8 cellular contexts compared by ENCODE assay signal in the genomic region with DNA sequence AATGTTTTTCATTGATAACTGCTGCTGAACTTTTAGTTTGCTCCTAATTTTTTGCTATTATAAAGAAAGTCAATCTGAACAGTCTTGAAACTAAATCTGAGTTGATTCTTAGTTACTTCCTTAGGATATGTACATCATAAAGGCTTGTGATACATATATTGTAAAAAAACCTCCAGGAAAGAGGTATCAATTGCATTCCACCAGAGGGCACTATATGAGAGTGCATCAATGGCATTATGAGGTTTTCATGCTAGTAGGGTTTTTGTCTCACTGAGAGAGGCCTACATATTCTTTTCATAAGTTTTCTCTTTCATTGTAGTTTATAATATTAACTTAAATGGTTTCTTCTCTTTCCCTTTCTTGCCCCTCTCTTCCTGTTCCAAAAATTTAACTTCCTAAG. TPM values are rescaled to one million over a fixed set of nuclear protein-coding genes. Genes with fewer than 3 reads are reported as not detected.
DNase-seq lines count a peak whose midpoint lies in the region; ATAC-seq and TF ChIP-seq lines count a peak whose summit lies in the region.

No MANE protein-coding gene starts in this region.

- H3K4me3 Mint-ChIP-seq in activated CD8-positive, alpha-beta T cell treated with anti-CD3 and anti-CD28 coated beads, Interleukin-2, amount 10 ng/mL, durations not matched to agents 7 days and 5 days = no peak overlapping the region

- peak; percentile 2 to 59 for DNase-seq in NCI-H526 (lab: John Stamatoyannopoulos, UW)
- no peak for DNase-seq in NCI-H526 treated with DMSO at 0.1 percent for 48 hours (lab: John Stamatoyannopoulos, UW)
- peak; percentile 62 for DNase-seq in KBM-7
- DNase-seq in activated CD8-positive, alpha-beta T cell treated with anti-CD3 and anti-CD28 coated beads, Interleukin-2, amount 10 ng/mL, durations not matched to agents 7 days and 5 days = peak; percentile 26
- DNase-seq in lower lobe of right lung = no peak
- no peak for DNase-seq in NCI-H1092 treated with DMSO at 0.1 percent for 48 hours (lab: John Stamatoyannopoulos, UW)

- in situ Hi-C loops in KBM-7 (cut with MboI; ENCODE audit: low pct_unique_long_range_greater_than_20kb, low sequenced_read_pairs) = no loop called here

- POLR2A ChIA-PET in activated CD8-positive, alpha-beta T cell treated with anti-CD3 and anti-CD28 coated beads, Interleukin-2, amount 10 ng/mL, durations not matched to agents 7 days and 5 days (lab: Charles Lee) = no interaction called here

- TF ChIP-seq CTCF in lower lobe of right lung (IDR thresholded peaks at IDR 0.05) = peak; percentile 44

- intact Hi-C loops in lower lobe of right lung (cut with DNase I) = no loop called here

- no peak overlapping the region for H3K27ac ChIP-seq in lower lobe of right lung

- peak; percentile 67 for ATAC-seq in activated CD8-positive, alpha-beta T cell treated with anti-CD3 and anti-CD28 coated beads, Interleukin-2, amount 10 ng/mL, durations not matched to agents 7 days and 5 days
- ATAC-seq in lower lobe of right lung (no peak), HG03469 (IDR thresholded peaks at IDR 0.05; ENCODE audit: unreplicated experiment) (no peak), GM19324 (IDR thresholded peaks at IDR 0.05; ENCODE audit: low FRiP score, unreplicated experiment) (no peak)

- H3K27ac Mint-ChIP-seq in activated CD8-positive, alpha-beta T cell treated with anti-CD3 and anti-CD28 coated beads, Interleukin-2, amount 10 ng/mL, durations not matched to agents 7 days and 5 days = no peak overlapping the region

- no peaks in the 10 kb centered on the region for H3K4me1 ChIP-seq in lower lobe of right lung

- no peaks in the 10 kb centered on the region for H3K9me3 Mint-ChIP-seq in activated CD8-positive, alpha-beta T cell treated with anti-CD3 and anti-CD28 coated beads, Interleukin-2, amount 10 ng/mL, durations not matched to agents 7 days and 5 days (ENCODE audit: insufficient read depth)

- H3K36me3 ChIP-seq in lower lobe of right lung = peaks cover 44% of the 10 kb centered on the region

- no peaks in the 10 kb centered on the region for H3K27me3 ChIP-seq in lower lobe of right lung (ENCODE audit: low read depth)

- peaks cover 42% of the 10 kb centered on the region for H3K36me3 Mint-ChIP-seq in activated CD8-positive, alpha-beta T cell treated with anti-CD3 and anti-CD28 coated beads, Interleukin-2, amount 10 ng/mL, durations not matched to agents 7 days and 5 days (ENCODE audit: low read depth)

- no peak overlapping the region for H3K4me3 ChIP-seq in lower lobe of right lung

- H3K27me3 Mint-ChIP-seq in activated CD8-positive, alpha-beta T cell treated with anti-CD3 and anti-CD28 coated beads, Interleukin-2, amount 10 ng/mL, durations not matched to agents 7 days and 5 days (ENCODE audit: low read depth) = no peaks in the 10 kb centered on the region

- CTCF ChIA-PET in activated CD8-positive, alpha-beta T cell treated with anti-CD3 and anti-CD28 coated beads, Interleukin-2, amount 10 ng/mL, durations not matched to agents 7 days and 5 days (lab: Charles Lee) = interaction anchor here (0.8 to 1.3 kb wide), 3 partner anchors 11 to 41 kb away, joined by 3 to 6 read pairs (median 3); no protein-coding TSS in a partner anchor

- H3K9me3 ChIP-seq in lower lobe of right lung = no peaks in the 10 kb centered on the region

- H3K4me1 Mint-ChIP-seq in activated CD8-positive, alpha-beta T cell treated with anti-CD3 and anti-CD28 coated beads, Interleukin-2, amount 10 ng/mL, durations not matched to agents 7 days and 5 days (ENCODE audit: low read depth) = no peaks in the 10 kb centered on the region

RNA-seq across cellular contexts. Expression of a gene that starts 46.9 kb away (rescaled TPM):
- total RNA-seq in activated CD8-positive, alpha-beta T cell treated with anti-CD3 and anti-CD28 coated beads, Interleukin-2, amount 10 ng/mL, durations not matched to agents 7 days and 5 days = 10 to 100 TPM; 24.1 to 24.6 TPM
- 26.3 TPM for total RNA-seq in lower lobe of right lung

Comparison
In these comparisons a context has a peak if more than half of its experiments do, and no peak if none do; other contexts are left out.
1. DNase-seq: peak in NCI-H526 (2 of 2), KBM-7 (single experiment) and activated CD8-positive, alpha-beta T cell treated with anti-CD3 and anti-CD28 coated beads, Interleukin-2, amount 10 ng/mL, durations not matched to agents 7 days and 5 days (single experiment); none in NCI-H526 treated with DMSO at 0.1 percent for 48 hours (single experiment), lower lobe of right lung (single experiment) and NCI-H1092 treated with DMSO at 0.1 percent for 48 hours (single experiment).